11 cellular contexts compared by ENCODE assay signal in the genomic region with DNA sequence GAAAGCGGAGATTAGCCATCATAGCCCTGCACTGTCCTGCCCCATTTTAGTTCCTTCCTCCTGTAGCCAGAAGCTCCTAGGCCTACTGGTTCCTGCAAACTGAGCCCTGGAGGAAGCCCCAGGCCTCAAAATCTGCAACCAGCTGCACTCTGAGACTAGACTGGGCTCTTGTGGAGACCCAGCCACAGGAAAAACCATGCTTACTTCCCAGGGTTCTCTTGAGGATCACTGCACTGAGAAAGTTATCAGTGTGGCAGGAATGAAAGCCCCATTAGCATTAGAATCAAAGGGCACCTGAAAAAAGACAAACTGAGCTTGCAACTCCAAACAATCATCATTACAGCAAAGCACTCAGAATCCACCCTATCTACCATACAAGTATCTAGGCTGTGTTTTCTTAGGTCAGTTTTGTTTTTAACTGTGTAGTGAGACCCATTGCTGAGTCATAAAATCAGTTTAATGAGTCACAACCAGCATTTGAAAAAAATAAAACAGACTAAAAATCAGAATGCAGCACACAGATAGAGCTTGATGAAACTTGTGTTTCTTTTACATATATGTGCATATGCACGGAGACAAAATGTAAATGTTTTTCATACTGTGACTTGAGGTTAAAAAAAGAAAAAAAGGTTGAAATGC.
DNase-seq lines count a peak whose midpoint lies in the region; ATAC-seq and TF ChIP-seq lines count a peak whose summit lies in the region.
"Had no signal": no experiment of that assay in that cellular context is flagged by ENCODE, and none has a peak within 500 bp of the region (broad histone marks: within the 10 kb centered on the region; RNA-seq: fewer than 3 reads in every experiment).

No MANE protein-coding gene starts in this region.

- 72 to 95% methylated on average over 2 of the region's 2 CpGs for WGBS in mesodermal cell (ENCODE audit: insufficient coverage in 2 of 2), 2 experiments

- DNase-seq in ELF-1 (ENCODE audit: low read depth, low spot score), result peak; percentile 63
- peak; percentile 90 for DNase-seq in M059J (ENCODE audit: low read depth)
- DNase-seq in dermis blood vessel endothelial cell, result peak; percentile 26
- DNase-seq in stimulated activated CD4-positive, alpha-beta T cell treated with anti-CD3 and anti-CD28 coated beads, Interleukin-2, amount 100 ng/mL, for 48 hours, result no peak
- DNase-seq in GM10266 (ENCODE audit: extremely low spot score), result no peak
- DNase-seq: activated T-cell treated with anti-CD3 and anti-CD28 coated beads, Interleukin-2, amount 50 U/mL, for 4 hours; retina; RPMI8226 had no signal

- H3K9me3 ChIP-seq in mesodermal cell (ENCODE audit: control insufficient read depth, low read length), result no peaks in the 10 kb centered on the region

- no peak for ATAC-seq in HG03025 (IDR thresholded peaks at IDR 0.05; ENCODE audit: low FRiP score, unreplicated experiment)
- no peak for ATAC-seq in HG02678 (IDR thresholded peaks at IDR 0.05; ENCODE audit: unreplicated experiment)
- ATAC-seq: activated T-cell treated with anti-CD3 and anti-CD28 coated beads, Interleukin-2, amount 50 U/mL, for 4 hours had no signal

- H3K4me3 ChIP-seq in mesodermal cell (ENCODE audit: extremely low read depth, insufficient read depth, low read length, poor library complexity, severe bottlenecking), result no peak overlapping the region

- no peak for TF ChIP-seq CTCF in GM10266 (IDR thresholded peaks at IDR 0.05; ENCODE audit: control insufficient read depth, insufficient read depth, low read depth, missing control alignments)

- H3K27ac ChIP-seq in mesodermal cell (ENCODE audit: low read depth, low read length, severe bottlenecking), result peak overlapping the region; percentile 67

- peaks cover 30% of the 10 kb centered on the region for H3K4me1 ChIP-seq in mesodermal cell (ENCODE audit: control insufficient read depth, insufficient read depth, low read length, poor library complexity, severe bottlenecking)

- H3K36me3 ChIP-seq in mesodermal cell (ENCODE audit: control insufficient read depth, insufficient read depth, low read length), result no peaks in the 10 kb centered on the region

Comparison
In these comparisons a context has a peak if more than half of its experiments do, and no peak if none do; other contexts are left out.
1. DNase-seq: peak in ELF-1 (single experiment), M059J (single experiment) and dermis blood vessel endothelial cell (single experiment); none in stimulated activated CD4-positive, alpha-beta T cell treated with anti-CD3 and anti-CD28 coated beads, Interleukin-2, amount 100 ng/mL, for 48 hours (0 of 2) and GM10266 (single experiment).